In the genomic region with DNA sequence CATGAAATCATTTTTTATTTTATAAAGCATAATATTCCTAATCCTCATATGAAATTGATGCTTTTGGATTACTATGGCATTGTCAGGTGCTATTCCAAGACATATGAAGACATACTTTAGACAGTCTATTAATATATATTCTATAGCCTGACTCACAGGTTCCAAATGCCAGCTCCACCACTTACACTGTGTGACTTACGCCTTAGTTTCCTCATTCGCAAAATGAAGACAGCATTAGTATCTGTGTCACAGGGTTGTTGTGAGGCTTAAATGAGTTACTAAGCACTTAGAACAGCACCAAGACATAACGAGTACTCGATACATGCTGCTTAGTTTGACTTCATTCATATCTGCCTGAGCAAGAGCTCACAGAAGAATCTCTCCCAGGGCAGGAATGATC, we compare ENCODE assay signal across 25 cellular contexts.
"Had no signal": no experiment of that assay in that cellular context is flagged by ENCODE, and none has a peak within 500 bp of the region (broad histone marks: within the 10 kb centered on the region; RNA-seq: fewer than 3 reads in every experiment).

No MANE protein-coding gene starts in this region.

- H3K9me3 ChIP-seq: adrenal gland, body of pancreas, left ventricle myocardium inferior, neutrophil, prostate gland, thoracic aorta had no signal

- H3K4me1 ChIP-seq: adrenal gland, prostate gland had no signal

- H3K4me3 ChIP-seq: adrenal gland, body of pancreas, left ventricle myocardium inferior, lung, prostate gland, skin epidermis, thoracic aorta had no signal

- H3K27ac ChIP-seq: adrenal gland, body of pancreas, epithelial cell of prostate, left ventricle myocardium inferior, neutrophil, prostate gland, skin epidermis, thoracic aorta, WERI-Rb-1 had no signal

- H3K36me3 ChIP-seq: adrenal gland, left ventricle myocardium inferior, neutrophil, prostate gland, thoracic aorta, WERI-Rb-1 had no signal

- DNase-seq: activated CD4-positive, alpha-beta memory T cell treated with anti-CD3 and anti-CD28 coated beads, Interleukin-2, amount 10 ng/mL, durations not matched to agents 7 days and 5 days; activated CD4-positive, alpha-beta T cell treated with anti-CD3 and anti-CD28 coated beads, Interleukin-2, amount 10 ng/mL, durations not matched to agents 24 days and 14 days; activated naive CD4-positive, alpha-beta T cell; activated T-cell treated with anti-CD3 and anti-CD28 coated beads, Interleukin-2, amount 50 U/mL, for 4 hours; adrenal gland; aorta; body of pancreas; dermis blood vessel endothelial cell; effector CD4-positive, alpha-beta T cell; left ventricle myocardium inferior; retina; stimulated activated CD4-positive, alpha-beta T cell treated with anti-CD3 and anti-CD28 coated beads, Interleukin-12 subunit alpha, Interleukin-12 subunit beta, amount 100 ng/mL, for 4 hours; stimulated activated CD4-positive, alpha-beta T cell treated with anti-CD3 and anti-CD28 coated beads, Interleukin-4, amount 100 ng/mL, for 1 hour; T-helper 1 cell; WERI-Rb-1 had no signal

- ATAC-seq: activated CD4-positive, CD25-positive, alpha-beta regulatory T cell treated with anti-CD3 and anti-CD28 coated beads, Interleukin-2, amount 50 U/mL, for 24 hours; activated naive CD4-positive, alpha-beta T cell treated with anti-CD3 and anti-CD28 coated beads, Interleukin-2, amount 50 U/mL, for 72 hours; activated T-cell treated with anti-CD3 and anti-CD28 coated beads, Interleukin-2, amount 50 U/mL, for 4 hours; body of pancreas; sciatic nerve; stimulated activated effector memory CD8-positive, alpha-beta T cell treated with anti-CD3 and anti-CD28 coated beads, Interleukin-12 subunit alpha, Interleukin-12 subunit beta, amount 100 ng/mL, for 72 hours had no signal

- H3K27me3 ChIP-seq: adrenal gland, body of pancreas, neutrophil had no signal
